In genomic region chr5:178624626-178625546, GRCh38 we compare ENCODE assay signal across 9 cellular contexts. TPM values are rescaled to one million over a fixed set of nuclear protein-coding genes. Genes with fewer than 3 reads are reported as not detected.
DNase-seq lines count a peak whose midpoint lies in the region; TF ChIP-seq lines count a peak whose summit lies in the region.
"Had no signal": no experiment of that assay in that cellular context is flagged by ENCODE, and none has a peak within 500 bp of the region (broad histone marks: within the 10 kb centered on the region; RNA-seq: fewer than 3 reads in every experiment).

No MANE protein-coding gene starts in this region.

- H3K4me1 ChIP-seq in ES-I3 (ENCODE audit: insufficient read depth, low read length) (peaks cover 17% of the 10 kb centered on the region; the same call in 1 of the 2 replicates), esophagus squamous epithelium (peaks cover 10 to 51% (median 18%) of the 10 kb centered on the region in 3 donors), rectal smooth muscle tissue (ENCODE audit: control insufficient read depth, insufficient read depth, low read length) (peaks cover 17% of the 10 kb centered on the region)

- H3K9me3 ChIP-seq in ES-I3 (ENCODE audit: control insufficient read depth, insufficient read depth, low read length) (peaks cover 4% of the 10 kb centered on the region; the same call in 1 of the 2 replicates), esophagus squamous epithelium (no peaks in the 10 kb centered on the region)

- peak overlapping the region; percentile 100 for H3K9ac ChIP-seq in ES-I3 (ENCODE audit: low read depth, low read length)
- H3K9ac ChIP-seq in rectal smooth muscle tissue (ENCODE audit: low read length) = no peak overlapping the region

- no peaks in the 10 kb centered on the region for H3K27me3 ChIP-seq in esophagus squamous epithelium
- H3K27me3 ChIP-seq in rectal smooth muscle tissue (ENCODE audit: control insufficient read depth, insufficient read depth, low read length) = no peaks in the 10 kb centered on the region

- H3K36me3 ChIP-seq in ES-I3 (ENCODE audit: insufficient read depth, low read length) (no peaks in the 10 kb centered on the region; the same call in none of the 2 replicates), esophagus squamous epithelium (peaks cover 0 to 36% (median 0%) of the 10 kb centered on the region in 3 donors), rectal smooth muscle tissue (ENCODE audit: control insufficient read depth, insufficient read depth, low read length) (peaks cover 13% of the 10 kb centered on the region)

- H3K27ac ChIP-seq in esophagus squamous epithelium = peak overlapping the region in 2 of 4 donors; percentile 93 to 99
- H3K27ac ChIP-seq in rectal smooth muscle tissue (ENCODE audit: low read depth, low read length) = peak overlapping the region; percentile 97

- no peak for TF ChIP-seq POLR2A in esophagus squamous epithelium (IDR thresholded peaks at IDR 0.05)
- no peak for TF ChIP-seq POLR2A in lower leg skin (IDR thresholded peaks at IDR 0.05)

- WGBS in esophagus squamous epithelium, 2 donors = 14 to 21% methylated on average over 15 of the region's 15 CpGs
- 7 to 12% methylated on average over 15 of the region's 15 CpGs for WGBS in lower leg skin, 2 donors

- peak overlapping the region; percentile 69 to 98 (median 91) for H3K4me3 ChIP-seq in esophagus squamous epithelium
- H3K4me3 ChIP-seq in rectal smooth muscle tissue (ENCODE audit: low read length) = peak overlapping the region; percentile 96
- H3K4me3 ChIP-seq in lower leg skin (ENCODE audit: low read depth, poor library complexity, severe bottlenecking) = no peak overlapping the region

- TF ChIP-seq CTCF in esophagus squamous epithelium (IDR thresholded peaks at IDR 0.05) (no peak), lower leg skin (IDR thresholded peaks at IDR 0.05) (no peak)

- peak; percentile 59 for DNase-seq in RKO (ENCODE audit: low spot score)
- no peak for DNase-seq in esophagus squamous epithelium (lab: John Stamatoyannopoulos, UW)
- no peak for DNase-seq in NCI-H2029 treated with DMSO at 0.1 percent for 48 hours (lab: John Stamatoyannopoulos, UW)
- DNase-seq in HuH-7 (ENCODE audit: low spot score) = no peak
- no peak for DNase-seq in lower leg skin (ENCODE audit: low spot score in 2 of 2)
- no peak for DNase-seq in GF-D8 (lab: John Stamatoyannopoulos, UW)

- intact Hi-C loops in esophagus squamous epithelium (cut with DNase I) (no loop called here), lower leg skin (cut with DNase I; ENCODE audit: low total_unique reads) (no loop called here)

RNA-seq across cellular contexts. Expression of gene CLK4, which starts 2.0 kb away (rescaled TPM):
- total RNA-seq in esophagus squamous epithelium (10 to 100 TPM in 2 of 4 donors, 1 to 10 TPM in 2; 5.2 to 38.5 (median 12.6) TPM), lower leg skin (10 to 100 TPM; 18.4 to 38.3 (median 34.2) TPM)

RNA-seq across cellular contexts. Expression of gene COL23A1, which starts 34.7 kb away (rescaled TPM):
- total RNA-seq in esophagus squamous epithelium = 1 to 10 TPM in 1 of 4 donors, under 1 TPM in 2, not detected in 1; 0.41 to 1.5 (median 0.44) TPM
- total RNA-seq in lower leg skin = 1 to 10 TPM; 2.5 to 3.4 (median 3.0) TPM
- total RNA-seq: SK-MEL-5 had no signal
